ENCODE assay signal across 8 cellular contexts in genomic region chr6:125952764-125953501, GRCh38. TPM values are rescaled to one million over a fixed set of nuclear protein-coding genes. Genes with fewer than 3 reads are reported as not detected.
DNase-seq lines count a peak whose midpoint lies in the region; ATAC-seq and TF ChIP-seq lines count a peak whose summit lies in the region.

No MANE protein-coding gene starts in this region.

- H2AFZ ChIP-seq in HCT116 (ENCODE audit: low read depth, low read length, poor library complexity, severe bottlenecking) (no peak overlapping the region), SK-N-SH (ENCODE audit: low read depth) (no peak overlapping the region), hepatocyte (no peak overlapping the region)

- no peak overlapping the region for H3K4me2 ChIP-seq in HCT116 (ENCODE audit: low read length)
- no peak overlapping the region for H3K4me2 ChIP-seq in SK-N-SH
- peak overlapping the region; percentile 64 for H3K4me2 ChIP-seq in hepatocyte

- intact Hi-C loops in HCT116 (cut with micrococcal nuclease): loop anchor here (1.0 kb wide), 1 partner anchor 95 kb away; no protein-coding TSS in a partner anchor

- TF ChIP-seq RAD21 in HCT116 (IDR thresholded peaks at IDR 0.05; ENCODE audit: low read depth) (peak; percentile 65), SK-N-SH (IDR thresholded peaks at IDR 0.05; ENCODE audit: low read length) (peak; percentile 52)

- H4K20me1 ChIP-seq in HCT116 (ENCODE audit: insufficient read depth) (no peaks in the 10 kb centered on the region), SK-N-SH (ENCODE audit: insufficient read depth) (no peaks in the 10 kb centered on the region), hepatocyte (ENCODE audit: insufficient read depth, poor library complexity, severe bottlenecking) (no peaks in the 10 kb centered on the region)

- RAD21 ChIA-PET in HCT116 (lab: Charles Lee; ENCODE audit: low non-redundant PET in 1 of 2, low total read pairs in 2 of 2, uncharacterized antibody in 2 of 2, unreplicated experiment in 2 of 2): no interaction called here

- H3K9ac ChIP-seq in HCT116 (ENCODE audit: low read length) (no peak overlapping the region), SK-N-SH (no peak overlapping the region)

- POLR2A ChIA-PET in HCT116 (lab: Charles Lee) (no interaction called here), SK-N-SH (lab: Yijun Ruan, JAX) (interaction anchor here (1.4 kb wide), 1 partner anchor 172 kb away, joined by 5 read pairs; no protein-coding TSS in a partner anchor), HEK293T (lab: Yijun Ruan, JAX) (interaction anchor here (0.9 to 1.7 kb wide), 3 partner anchors 159 to 171 kb away, joined by 3 to 9 read pairs (median 3); no protein-coding TSS in a partner anchor)

- TF ChIP-seq CTCF in HCT116 (IDR thresholded peaks at IDR 0.05 in 2 of 3, conservative IDR thresholded peaks at IDR 0.05 in 1 of 3; ENCODE audit: borderline replicate concordance in 1 of 3, insufficient read depth in 1 of 3, low read depth in 2 of 3, low read length in 2 of 3) (peak; percentile 33 to 43 (median 38); a peak in 2 of 6 replicates), SK-N-SH (IDR thresholded peaks at IDR 0.05) (peak; percentile 38), hepatocyte (IDR thresholded peaks at IDR 0.05; ENCODE audit: poor library complexity) (peak; percentile 47)

- BruUV-seq in HCT116 (replicated peaks; lab: Mats Ljungman, UMichigan): no TSS peak

- H3K27ac ChIP-seq in HCT116 (ENCODE audit: low read depth, low read length) (no peak overlapping the region), SK-N-SH (ENCODE audit: low read depth in 2 of 2, low read length in 1 of 2) (no peak overlapping the region), hepatocyte (no peak overlapping the region)

- H3K4me3 ChIP-seq in HCT116 (replicated peaks in 1 of 2; ENCODE audit: low read depth in 1 of 2, low read length in 2 of 2) (no peak overlapping the region), SK-N-SH (ENCODE audit: low read depth in 2 of 2, low read length in 1 of 2) (no peak overlapping the region), hepatocyte (no peak overlapping the region)

- peaks cover 4% of the 10 kb centered on the region for H3K79me2 ChIP-seq in HCT116 (ENCODE audit: insufficient read depth, low read length)
- peaks cover 11% of the 10 kb centered on the region; the same call in 1 of the 2 replicates for H3K79me2 ChIP-seq in SK-N-SH (ENCODE audit: insufficient read depth)
- H3K79me2 ChIP-seq in hepatocyte: peaks cover 5% of the 10 kb centered on the region

- H3K9me3 ChIP-seq in HCT116 (ENCODE audit: control insufficient read depth in 1 of 2, insufficient read depth in 1 of 2, low read depth in 1 of 2, low read length in 2 of 2): no peaks in the 10 kb centered on the region
- no peaks in the 10 kb centered on the region for H3K9me3 ChIP-seq in SK-N-SH
- no peaks in the 10 kb centered on the region for H3K9me3 ChIP-seq in hepatocyte (ENCODE audit: low read depth)

- DNase-seq in AG20443 (ENCODE audit: low spot score) (peak; percentile 48), HCT116 (ENCODE audit: low read depth, low spot score) (no peak), SK-N-SH (peak; percentile 32), hepatocyte (ENCODE audit: low spot score) (peak; percentile 73), NCI-H2107 (lab: John Stamatoyannopoulos, UW) (no peak), germinal center (ENCODE audit: low spot score) (no peak), HEK293T (ENCODE audit: extremely low spot score) (no peak), ureter (ENCODE audit: low spot score) (no peak)

- H3K9me2 ChIP-seq in HCT116 (ENCODE audit: insufficient read depth): no peaks in the 10 kb centered on the region
- H3K9me2 ChIP-seq in SK-N-SH: no peaks in the 10 kb centered on the region
- no peaks in the 10 kb centered on the region for H3K9me2 ChIP-seq in hepatocyte (replicated peaks; ENCODE audit: insufficient read depth)

- whole genome bisulfite sequencing in SK-N-SH (ENCODE audit: low lambda C conversion rate): 72% methylated on average over 4 of the region's 7 CpGs
- WGBS in hepatocyte (ENCODE audit: low lambda C conversion rate, missing lambda C conversion rate): 54% methylated on average over 7 of the region's 7 CpGs

- no peaks in the 10 kb centered on the region for H3K36me3 ChIP-seq in HCT116 (ENCODE audit: control insufficient read depth in 1 of 2, insufficient read depth in 2 of 2, low read length in 2 of 2)
- no peaks in the 10 kb centered on the region for H3K36me3 ChIP-seq in SK-N-SH (replicated peaks in 1 of 2; ENCODE audit: control insufficient read depth in 1 of 2, insufficient read depth in 2 of 2, low read length in 1 of 2)
- no peaks in the 10 kb centered on the region for H3K36me3 ChIP-seq in hepatocyte (replicated peaks; ENCODE audit: insufficient read depth, low read depth)

- CTCF ChIA-PET in HCT116 (lab: Charles Lee) (interaction anchor here (1.2 to 1.9 kb wide), 4 partner anchors 12 to 163 kb away, joined by 3 to 10 read pairs (median 4); partner anchors contain the start of gene NCOA7), SK-N-SH (lab: Yijun Ruan, JAX) (interaction anchor here (0.6 to 4.4 kb wide), 13 partner anchors 9 to 193 kb away, joined by 3 to 53 read pairs (median 5); partner anchors contain the start of gene NCOA7), HEK293T (lab: Yijun Ruan, JAX) (interaction anchor here (0.5 to 2.0 kb wide), 7 partner anchors 47 to 183 kb away, joined by 3 to 11 read pairs (median 3); no protein-coding TSS in a partner anchor)

- peaks cover 8 to 15% of the 10 kb centered on the region in 2 experiments; a peak in 3 of 4 replicates for H3K4me1 ChIP-seq in HCT116 (ENCODE audit: control insufficient read depth in 1 of 2, insufficient read depth in 2 of 2, low read length in 2 of 2)
- H3K4me1 ChIP-seq in SK-N-SH (ENCODE audit: control insufficient read depth in 1 of 2, insufficient read depth in 2 of 2, low read depth in 1 of 2, low read length in 1 of 2): peaks cover 4 to 5% of the 10 kb centered on the region in 2 experiments; a peak in 3 of 4 replicates
- H3K4me1 ChIP-seq in hepatocyte (ENCODE audit: insufficient read depth): no peaks in the 10 kb centered on the region

- H3F3A ChIP-seq in SK-N-SH (replicated peaks; ENCODE audit: insufficient read depth): peaks cover 4% of the 10 kb centered on the region

- H3K27me3 ChIP-seq in HCT116 (ENCODE audit: insufficient read depth, low read length) (no peaks in the 10 kb centered on the region), SK-N-SH (ENCODE audit: insufficient read depth) (no peaks in the 10 kb centered on the region), hepatocyte (no peaks in the 10 kb centered on the region)

- 0 out of 2 replicates have a peak, but pooled peaks have one; percentile 23 for ATAC-seq in HCT116

- no peak for TF ChIP-seq POLR2A in HCT116 (IDR thresholded peaks at IDR 0.05; ENCODE audit: borderline replicate concordance, extremely low read depth, insufficient read depth, insufficient read length)

- no peak for TF ChIP-seq EP300 in SK-N-SH (IDR thresholded peaks at IDR 0.05; ENCODE audit: borderline replicate concordance in 1 of 2, low read depth in 1 of 2, low read length in 1 of 2)

TF ChIP-seq in HCT116, 20 proteins besides CTCF, POLR2A, EP300 and RAD21 (continues in another document):
- TF ChIP-seq CBX3 (IDR thresholded peaks at IDR 0.05; ENCODE audit: low read depth) (0 out of 2 replicates have a peak, but pooled peaks have one; percentile 15), EZH2phosphoT487 (IDR thresholded peaks at IDR 0.05; ENCODE audit: borderline replicate concordance) (no peak), ELF1 (IDR thresholded peaks at IDR 0.05; ENCODE audit: borderline replicate concordance, low read depth) (no peak)

TF ChIP-seq in SK-N-SH, 30 proteins besides CTCF, POLR2A, EP300 and RAD21:
- TF ChIP-seq RXRA (IDR thresholded peaks at IDR 0.05; ENCODE audit: borderline replicate concordance, low read depth): no peak
- no peak for TF ChIP-seq JUND (IDR thresholded peaks at IDR 0.05)
- peak; percentile 43 for TF ChIP-seq SMC3 (IDR thresholded peaks at IDR 0.05; ENCODE audit: low read depth, low read length)
- TF ChIP-seq POLR2AphosphoS5 (IDR thresholded peaks at IDR 0.05; ENCODE audit: low read depth, low read length): no peak

TF ChIP-seq in HEK293T, 16 proteins besides CTCF, POLR2A, EP300 and RAD21:
- TF ChIP-seq FOXA1 (IDR thresholded peaks at IDR 0.05) (no peak), L3MBTL2 (conservative IDR thresholded peaks at IDR 0.05) (no peak), CTBP1 (IDR thresholded peaks at IDR 0.05; ENCODE audit: borderline replicate concordance) (no peak), NFRKB (IDR thresholded peaks at IDR 0.05) (no peak), SP1 (IDR thresholded peaks at IDR 0.05) (no peak), BHLHE40 (IDR thresholded peaks at IDR 0.05; ENCODE audit: borderline replicate concordance) (no peak)

RNA-seq across cellular contexts. Expression of gene HINT3, which starts 3.6 kb away (rescaled TPM):
- total RNA-seq in HCT116 (2021; ENCODE audit: unreplicated experiment): 12.7 TPM
- polyA plus RNA-seq in HCT116 (2012): 5.6 and 7.9 TPM in 2 replicates
- 1.8 and 1.9 TPM in 2 replicates for polyA plus RNA-seq in SK-N-SH (2012; rRNA removed)
- polyA plus RNA-seq in SK-N-SH (2012; cell fraction: cytosol; rRNA removed): 3.9 and 5.0 TPM in 2 replicates
- 1.2 and 1.3 TPM in 2 replicates for polyA plus RNA-seq in SK-N-SH (2012; cell fraction: nucleus; rRNA removed)
- 28.0 and 32.9 TPM in 2 replicates for total RNA-seq in hepatocyte
- 12.0 and 15.4 TPM in 2 replicates for polyA plus RNA-seq in hepatocyte
- 20.6 TPM for total RNA-seq in ureter

RNA-seq across cellular contexts. Expression of gene TRMT11, which starts 33.4 kb away (rescaled TPM):
- total RNA-seq in HCT116 (2021; ENCODE audit: unreplicated experiment) (41.8 TPM), hepatocyte (20.7 and 27.6 TPM in 2 replicates), ureter (27.4 TPM)
- polyA plus RNA-seq in HCT116 (2012): 16.0 and 22.5 TPM in 2 replicates
- polyA plus RNA-seq in SK-N-SH (2012; rRNA removed) (15.0 and 22.8 TPM in 2 replicates), hepatocyte (14.8 and 18.6 TPM in 2 replicates)
- polyA plus RNA-seq in SK-N-SH (2012; cell fraction: cytosol; rRNA removed): 21.8 and 28.3 TPM in 2 replicates
- polyA plus RNA-seq in SK-N-SH (2012; cell fraction: nucleus; rRNA removed): 24.8 and 64.2 TPM in 2 replicates

Comparison
In these comparisons a context has a peak if more than half of its experiments do, and no peak if none do; other contexts are left out.
1. DNase-seq: peak in AG20443 (single experiment), SK-N-SH (single experiment) and hepatocyte (single experiment); none in HCT116 (single experiment), NCI-H2107 (single experiment), germinal center (single experiment), HEK293T (single experiment) and ureter (single experiment).
2. Peak in every context shown above with its lines, with median percentiles within 50 percentile points of each other: CTCF ChIP-seq.